In genomic region chrX:106711375-106711774, GRCh38 we compare ENCODE assay signal across 30 cellular contexts. TPM values are rescaled to one million over a fixed set of nuclear protein-coding genes. Genes with fewer than 3 reads are reported as not detected.
DNase-seq lines count a peak whose midpoint lies in the region; ATAC-seq, FAIRE-seq and TF ChIP-seq lines count a peak whose summit lies in the region.
"Had no signal": no experiment of that assay in that cellular context is flagged by ENCODE, and none has a peak within 500 bp of the region (broad histone marks: within the 10 kb centered on the region; RNA-seq: fewer than 3 reads in every experiment).

No MANE protein-coding gene starts in this region.

- WGBS in HepG2 (ENCODE audit: low lambda C conversion rate), result 94% methylated on average over 4 of the region's 4 CpGs
- 60% methylated on average over 4 of the region's 4 CpGs for WGBS in right lobe of liver (ENCODE audit: insufficient coverage, low coverage, low lambda C conversion rate, missing lambda C conversion rate)
- no CpG with 5 or more reads among the region's 4 CpGs for WGBS in IMR-90 (ENCODE audit: extremely low coverage in 2 of 2, insufficient read length in 1 of 2), 2 experiments
- WGBS in tibial nerve, 2 donors, result 58 to 64% methylated on average over 4 of the region's 4 CpGs

- no peak overlapping the region for H3K4me3 Mint-ChIP-seq in astrocyte (ENCODE audit: unreplicated experiment)
- H3K4me3 Mint-ChIP-seq: CD14-positive monocyte; CD4-positive, alpha-beta memory T cell; CD4-positive, CD25-positive, alpha-beta regulatory T cell; CD8-positive, alpha-beta memory T cell had no signal

- intact Hi-C loops in HepG2 (cut with micrococcal nuclease; ENCODE audit: unreplicated experiment), result no loop called here
- intact Hi-C loops in right lobe of liver (cut with DNase I), result no loop called here
- intact Hi-C loops in IMR-90 (cut with micrococcal nuclease), result no loop called here

- H3K4me1 ChIP-seq in HepG2 (ENCODE audit: insufficient read depth, low read length), result peaks cover 18% of the 10 kb centered on the region
- peaks cover 0 to 5% (median 0%) of the 10 kb centered on the region in 4 donors for H3K4me1 ChIP-seq in right lobe of liver
- H3K4me1 ChIP-seq in IMR-90 (ENCODE audit: control insufficient read depth, insufficient read depth, low read length), result peaks cover 1% of the 10 kb centered on the region; the same call in 1 of the 2 replicates
- H3K4me1 ChIP-seq in astrocyte (ENCODE audit: insufficient read depth, low read length), result peaks cover 10% of the 10 kb centered on the region
- H3K4me1 ChIP-seq in osteoblast (ENCODE audit: insufficient read depth, low read length), result peaks cover 19% of the 10 kb centered on the region
- H3K4me1 ChIP-seq in tibial nerve, result no peaks in the 10 kb centered on the region
- H3K4me1 ChIP-seq: BE2C had no signal

- no peak overlapping the region for H2AK9ac ChIP-seq in IMR-90 (replicated peaks; ENCODE audit: low read depth, low read length, poor library complexity)

- H3K23ac ChIP-seq in IMR-90 (ENCODE audit: low read depth, low read length), result no peak overlapping the region

- H3K4me2 ChIP-seq in HepG2 (ENCODE audit: low read depth, low read length) (no peak overlapping the region), IMR-90 (ENCODE audit: low read depth, low read length) (no peak overlapping the region), astrocyte (ENCODE audit: low read length) (no peak overlapping the region), osteoblast (ENCODE audit: insufficient read depth, low read length) (no peak overlapping the region)

- BruUV-seq in HepG2 (replicated peaks; lab: Mats Ljungman, UMichigan), result no TSS peak
- no TSS peak for BruUV-seq in IMR-90 (replicated peaks; lab: Mats Ljungman, UMichigan)

- H3K4me3 ChIP-seq in HepG2 (replicated peaks in 1 of 3; ENCODE audit: insufficient read depth in 1 of 3, low read depth in 2 of 3, low read length in 3 of 3) (no peak overlapping the region), right lobe of liver (no peak overlapping the region), IMR-90 (ENCODE audit: insufficient read depth, low read depth, low read length) (no peak overlapping the region), astrocyte (ENCODE audit: insufficient read depth, low read depth, low read length) (no peak overlapping the region), osteoblast (ENCODE audit: insufficient read depth, low read length) (no peak overlapping the region), tibial nerve (no peak overlapping the region)
- H3K4me3 ChIP-seq: BLaER1, GM12878 had no signal

- no peaks in the 10 kb centered on the region for H3K9me3 Mint-ChIP-seq in astrocyte (ENCODE audit: unreplicated experiment)
- H3K9me3 Mint-ChIP-seq: CD4-positive, alpha-beta memory T cell; CD4-positive, CD25-positive, alpha-beta regulatory T cell; CD8-positive, alpha-beta memory T cell had no signal

- no peak overlapping the region for H3K4ac ChIP-seq in IMR-90 (ENCODE audit: low read depth, low read length)

- no peaks in the 10 kb centered on the region for H3K79me2 ChIP-seq in HepG2 (ENCODE audit: insufficient read depth, low read length)
- H3K79me2 ChIP-seq in astrocyte (ENCODE audit: insufficient read depth, low read length), result no peaks in the 10 kb centered on the region
- no peaks in the 10 kb centered on the region for H3K79me2 ChIP-seq in osteoblast (ENCODE audit: insufficient read depth, low read length)

- H2AFZ ChIP-seq in HepG2 (ENCODE audit: low read length) (no peak overlapping the region), IMR-90 (replicated peaks; ENCODE audit: low read length, poor library complexity) (no peak overlapping the region), astrocyte (ENCODE audit: low read depth, low read length) (no peak overlapping the region), osteoblast (ENCODE audit: low read length) (no peak overlapping the region)

- H4K20me1 ChIP-seq in HepG2 (ENCODE audit: insufficient read depth, low read length) (no peaks in the 10 kb centered on the region), IMR-90 (ENCODE audit: insufficient read depth, low read length) (no peaks in the 10 kb centered on the region), astrocyte (ENCODE audit: insufficient read depth, low read length) (no peaks in the 10 kb centered on the region), osteoblast (ENCODE audit: insufficient read depth, low read length) (no peaks in the 10 kb centered on the region)
- H4K20me1 ChIP-seq: BLaER1 had no signal

- H3K9me3 ChIP-seq in HepG2 (ENCODE audit: low read length) (no peaks in the 10 kb centered on the region), right lobe of liver (no peaks in the 10 kb centered on the region), IMR-90 (ENCODE audit: control insufficient read depth, insufficient read depth, low read length) (no peaks in the 10 kb centered on the region), astrocyte (ENCODE audit: insufficient read depth, low read depth, low read length) (no peaks in the 10 kb centered on the region), osteoblast (ENCODE audit: low read depth, low read length) (no peaks in the 10 kb centered on the region), tibial nerve (no peaks in the 10 kb centered on the region)
- H3K9me3 ChIP-seq: BE2C, BLaER1 had no signal

- no peak overlapping the region for H2BK120ac ChIP-seq in IMR-90 (ENCODE audit: low read depth, low read length)

- no peak overlapping the region for H3K9ac ChIP-seq in HepG2 (ENCODE audit: insufficient read depth, low read depth, low read length)
- H3K9ac ChIP-seq in IMR-90 (ENCODE audit: low read depth, low read length), result no peak overlapping the region
- no peak overlapping the region for H3K9ac ChIP-seq in astrocyte (ENCODE audit: low read length)
- H3K9ac ChIP-seq: BLaER1 had no signal

- H3K27ac Mint-ChIP-seq in astrocyte (ENCODE audit: unreplicated experiment), result no peak overlapping the region
- H3K27ac Mint-ChIP-seq: CD14-positive monocyte; CD4-positive, alpha-beta memory T cell; CD4-positive, CD25-positive, alpha-beta regulatory T cell; CD8-positive, alpha-beta memory T cell had no signal

- H3K18ac ChIP-seq in IMR-90 (ENCODE audit: low read depth, low read length), result no peak overlapping the region

- ATAC-seq in HepG2 (no peak), right lobe of liver (no peak), IMR-90 (ENCODE audit: low read depth) (no peak), GM21737 (IDR thresholded peaks at IDR 0.05; ENCODE audit: unreplicated experiment) (no peak)
- ATAC-seq: GM12878 had no signal

- no peak overlapping the region for H3K56ac ChIP-seq in IMR-90 (ENCODE audit: extremely low read depth, insufficient read depth, low read length)

- TF ChIP-seq EP300 in HepG2 (IDR thresholded peaks at IDR 0.05; ENCODE audit: low read depth in 2 of 2, low read length in 2 of 2), result no peak
- TF ChIP-seq EP300 in HepG2 (CRISPR knock-in tag; IDR thresholded peaks at IDR 0.05; ENCODE audit: borderline replicate concordance), result no peak
- TF ChIP-seq EP300 in tibial nerve (IDR thresholded peaks at IDR 0.05), result no peak

- H3K4me1 Mint-ChIP-seq in astrocyte (ENCODE audit: low read depth, unreplicated experiment), result peaks cover 14% of the 10 kb centered on the region
- H3K4me1 Mint-ChIP-seq: CD14-positive monocyte; CD4-positive, alpha-beta memory T cell; CD4-positive, CD25-positive, alpha-beta regulatory T cell; CD8-positive, alpha-beta memory T cell had no signal

- H4K91ac ChIP-seq in IMR-90 (ENCODE audit: insufficient read depth, low read depth, low read length), result no peak overlapping the region

- H3K79me1 ChIP-seq in IMR-90 (ENCODE audit: low read depth in 1 of 2, low read length in 2 of 2), result no peaks in the 10 kb centered on the region

- H4K8ac ChIP-seq in IMR-90 (ENCODE audit: low read depth in 2 of 2, low read length in 2 of 2), result no peak overlapping the region

- CTCF ChIA-PET in HepG2 (lab: Yijun Ruan, JAX; ENCODE audit: low intra/inter-chr PET ratio, low total read pairs) (no interaction called here), IMR-90 (lab: Yijun Ruan, JAX) (no interaction called here)

- no peak overlapping the region for H3K27ac ChIP-seq in HepG2 (ENCODE audit: extremely low read length, insufficient read depth, low read length)
- H3K27ac ChIP-seq in right lobe of liver, result no peak overlapping the region
- H3K27ac ChIP-seq in IMR-90 (ENCODE audit: insufficient read depth, low read length), result no peak overlapping the region
- no peak overlapping the region for H3K27ac ChIP-seq in astrocyte (ENCODE audit: low read depth, low read length)
- peak overlapping the region; percentile 28 for H3K27ac ChIP-seq in osteoblast (ENCODE audit: low read depth, low read length)
- H3K27ac ChIP-seq in tibial nerve, result no peak overlapping the region
- H3K27ac ChIP-seq: 22Rv1, BLaER1 had no signal

- TF ChIP-seq CTCF in HepG2 (CRISPR knock-in tag; IDR thresholded peaks at IDR 0.05), result no peak
- no peak for TF ChIP-seq CTCF in right lobe of liver (IDR thresholded peaks at IDR 0.05)
- no peak for TF ChIP-seq CTCF in IMR-90 (conservative IDR thresholded peaks at IDR 0.05; ENCODE audit: low read depth, low read length)
- no peak for TF ChIP-seq CTCF in astrocyte (IDR thresholded peaks at IDR 0.05; ENCODE audit: insufficient read depth, low read depth, low read length)
- no peak for TF ChIP-seq CTCF in osteoblast (IDR thresholded peaks at IDR 0.05; ENCODE audit: extremely low read depth, low read depth, low read length)
- no peak for TF ChIP-seq CTCF in tibial nerve (IDR thresholded peaks at IDR 0.05)

- H3K14ac ChIP-seq in IMR-90 (replicated peaks; ENCODE audit: low read depth, low read length), result no peak overlapping the region

- H3K36me3 ChIP-seq in HepG2 (replicated peaks in 1 of 2; ENCODE audit: control insufficient read depth in 1 of 2, insufficient read depth in 2 of 2, low read length in 2 of 2) (no peaks in the 10 kb centered on the region), right lobe of liver (no peaks in the 10 kb centered on the region), IMR-90 (ENCODE audit: control insufficient read depth, insufficient read depth, low read length) (no peaks in the 10 kb centered on the region), astrocyte (ENCODE audit: insufficient read depth, low read length) (no peaks in the 10 kb centered on the region), osteoblast (ENCODE audit: insufficient read depth, low read length) (no peaks in the 10 kb centered on the region), tibial nerve (no peaks in the 10 kb centered on the region)
- H3K36me3 ChIP-seq: BE2C, BLaER1 had no signal

- no peak overlapping the region for H2AK5ac ChIP-seq in IMR-90 (ENCODE audit: low read depth, low read length)

- H2BK5ac ChIP-seq in IMR-90 (ENCODE audit: low read depth, low read length, poor library complexity, severe bottlenecking), result no peak overlapping the region

- dilution Hi-C loops in IMR-90 (cut with HindIII; ENCODE audit: low sequenced_read_pairs, unreplicated experiment), result no loop called here

- no peaks in the 10 kb centered on the region for H3K27me3 Mint-ChIP-seq in astrocyte (ENCODE audit: low read depth, unreplicated experiment)
- H3K27me3 Mint-ChIP-seq: CD4-positive, CD25-positive, alpha-beta regulatory T cell had no signal

- H3K27me3 ChIP-seq in HepG2 (ENCODE audit: control insufficient read depth in 1 of 2, insufficient read depth in 2 of 2, low read length in 2 of 2) (no peaks in the 10 kb centered on the region), right lobe of liver (no peaks in the 10 kb centered on the region), IMR-90 (ENCODE audit: control insufficient read depth, insufficient read depth, low read length) (no peaks in the 10 kb centered on the region; the same call in 1 of the 2 replicates), astrocyte (ENCODE audit: insufficient read depth, low read length) (no peaks in the 10 kb centered on the region), osteoblast (ENCODE audit: insufficient read depth, low read length) (peaks cover 3% of the 10 kb centered on the region), tibial nerve (peaks cover 0 to 34% of the 10 kb centered on the region in 2 donors)
- H3K27me3 ChIP-seq: BE2C had no signal

- no peaks in the 10 kb centered on the region for H3K36me3 Mint-ChIP-seq in astrocyte (ENCODE audit: low read depth, unreplicated experiment)
- H3K36me3 Mint-ChIP-seq: CD14-positive monocyte; CD4-positive, alpha-beta memory T cell; CD4-positive, CD25-positive, alpha-beta regulatory T cell; CD8-positive, alpha-beta memory T cell had no signal

- no peak for TF ChIP-seq POLR2A in HepG2 (IDR thresholded peaks at IDR 0.05; ENCODE audit: insufficient read depth in 1 of 2, low read depth in 2 of 2, low read length in 2 of 2)
- TF ChIP-seq POLR2A in right lobe of liver (IDR thresholded peaks at IDR 0.05), result no peak
- no peak for TF ChIP-seq POLR2A in IMR-90 (IDR thresholded peaks at IDR 0.05; ENCODE audit: low read depth, low read length)
- TF ChIP-seq POLR2A in tibial nerve (IDR thresholded peaks at IDR 0.05), result no peak
- TF ChIP-seq POLR2A in GM12892 (IDR thresholded peaks at IDR 0.05; ENCODE audit: low read depth, low read length), result no peak

- in situ Hi-C loops in HepG2 (cut with HindIII; ENCODE audit: extremely low pct_ligation_motif_present, low pct_unique_long_range_greater_than_20kb) (no loop called here), IMR-90 (cut with MboI; ENCODE audit: low sequenced_read_pairs) (no loop called here)

- H2BK20ac ChIP-seq in IMR-90 (ENCODE audit: low read depth, low read length), result no peak overlapping the region

- no peak for FAIRE-seq in HepG2 (lab: Jason Lieb, UNC)
- FAIRE-seq in astrocyte (lab: Jason Lieb, UNC), result peak; percentile 54
- no peak for FAIRE-seq in GM12892 (lab: Jason Lieb, UNC)
- FAIRE-seq: GM12878, GM19239 had no signal

- H2BK15ac ChIP-seq in IMR-90 (ENCODE audit: low read depth, low read length), result no peak overlapping the region

- POLR2A ChIA-PET in HepG2 (lab: Yijun Ruan, JAX), result no interaction called here
- POLR2A ChIA-PET in IMR-90 (lab: Charles Lee; ENCODE audit: unreplicated experiment), result no interaction called here

- no peaks in the 10 kb centered on the region for H3K9me1 ChIP-seq in IMR-90 (ENCODE audit: insufficient read depth, low read length)

- DNase-seq in HepG2 (ENCODE audit: low spot score) (no peak), right lobe of liver (no peak), IMR-90 (no peak), astrocyte (ENCODE audit: low read depth) (no peak), osteoblast (ENCODE audit: insufficient read length, low spot score, missing footprints) (no peak), tibial nerve (ENCODE audit: low spot score in 2 of 2) (no peak), GM12892 (ENCODE audit: insufficient read length) (no peak)
- DNase-seq: ACHN; BE2C; C1 segment of cervical spinal cord; CD4-positive, alpha-beta memory T cell; CD4-positive, CD25-positive, alpha-beta regulatory T cell; CD8-positive, alpha-beta memory T cell; COR-L47; DMS 273 treated with DMSO at 0.1 percent for 48 hours; DMS153; DMS53; DMS79; DND-41; EL; GDM1 had no signal

- H4K5ac ChIP-seq in IMR-90 (ENCODE audit: low read depth, low read length), result no peak overlapping the region

- TF ChIP-seq RAD21 in HepG2 (CRISPR knock-in tag; IDR thresholded peaks at IDR 0.05), result no peak
- no peak for TF ChIP-seq RAD21 in IMR-90 (IDR thresholded peaks at IDR 0.05; ENCODE audit: low read length)

RNA-seq across cellular contexts. Expression of gene RNF128, which starts 15.1 kb away (rescaled TPM):
- 9.7 and 18.5 TPM in 2 replicates for total RNA-seq in HepG2 (2016; rRNA removed; fragmentation: Illumina TruSeq; extraction: Trizol)
- total RNA-seq in HepG2 (2016; cell fraction: cytosol; rRNA removed; fragmentation: Illumina TruSeq; extraction: Trizol; ENCODE audit: low read depth), result 1.6 and 1.8 TPM in 2 replicates
- total RNA-seq in HepG2 (2016; cell fraction: insoluble cytoplasmic fraction; rRNA removed; fragmentation: Illumina TruSeq; extraction: Trizol), result 10.1 and 19.1 TPM in 2 replicates
- 3.8 and 4.0 TPM in 2 replicates for total RNA-seq in HepG2 (2016; cell fraction: membrane; rRNA removed; fragmentation: Illumina TruSeq; extraction: Trizol)
- total RNA-seq in HepG2 (2016; cell fraction: nucleus; rRNA removed; fragmentation: Illumina TruSeq; extraction: Trizol), result 23.5 and 24.5 TPM in 2 replicates
- 42.8 and 43.5 TPM in 2 replicates for polyA plus RNA-seq in HepG2 (2011; rRNA removed)
- polyA plus RNA-seq in HepG2 (2011; cell fraction: cytosol; rRNA removed), result 32.3 and 42.2 TPM in 2 replicates
- polyA plus RNA-seq in HepG2 (2011; cell fraction: nucleus; rRNA removed), result 22.0 and 25.0 TPM in 2 replicates
- 52.9 and 69.8 TPM in 2 replicates for polyA plus RNA-seq in HepG2 (2012)
- polyA plus RNA-seq in HepG2 (2016; cell fraction: cytosol; fragmentation: Illumina TruSeq; extraction: Trizol; ENCODE audit: low read depth), result 0.83 and 0.86 TPM in 2 replicates
- polyA plus RNA-seq in HepG2 (2016; cell fraction: insoluble cytoplasmic fraction; fragmentation: Illumina TruSeq; extraction: Trizol; ENCODE audit: low read depth), result 11.3 and 11.6 TPM in 2 replicates
- polyA plus RNA-seq in HepG2 (2016; cell fraction: membrane; fragmentation: Illumina TruSeq; extraction: Trizol; ENCODE audit: low read depth), result 2.1 and 2.3 TPM in 2 replicates
- 34.1 and 36.2 TPM in 2 replicates for polyA plus RNA-seq in HepG2 (2016; cell fraction: nucleus; fragmentation: Illumina TruSeq; extraction: Trizol; ENCODE audit: insufficient read depth, low read depth)
- 73.8 TPM in 1 of 2 replicates, not detected in the other for polyA minus RNA-seq in HepG2 (2011; rRNA and poly(A)+ RNA removed; ENCODE audit: low replicate concordance)
- polyA minus RNA-seq in HepG2 (2011; cell fraction: cytosol; rRNA and poly(A)+ RNA removed), result 74.3 and 77.9 TPM in 2 replicates
- polyA minus RNA-seq in HepG2 (2011; cell fraction: nucleus; rRNA and poly(A)+ RNA removed), result 60.5 and 65.3 TPM in 2 replicates
- total RNA-seq in right lobe of liver, result 10 to 100 TPM; 39.4 to 48.7 (median 45.4) TPM
- 4.8 and 6.4 TPM in 2 replicates for total RNA-seq in IMR-90 (2012; rRNA removed)
- polyA plus RNA-seq in IMR-90 (2012; rRNA removed), result 2.8 and 3.0 TPM in 2 replicates
- polyA plus RNA-seq in IMR-90 (2012; cell fraction: cytosol; rRNA removed), result 0.90 and 1.2 TPM in 2 replicates
- 0.61 and 0.83 TPM in 2 replicates for polyA plus RNA-seq in IMR-90 (2012; cell fraction: nucleus; rRNA removed; ENCODE audit: low replicate concordance)
- total RNA-seq in astrocyte, result 14.9 and 17.5 TPM in 2 replicates
- 0.59 and 0.72 TPM in 2 replicates for total RNA-seq in osteoblast
- total RNA-seq in tibial nerve, result 1 to 10 TPM in 2 of 4 donors, under 1 TPM in 2; 0.20 to 5.0 (median 1.1) TPM
- not detected for polyA plus RNA-seq in GM12892 (2012; ENCODE audit: missing spikeins)
- total RNA-seq: A172; A673; CD4-positive, CD25-positive, alpha-beta regulatory T cell; CD8-positive, alpha-beta memory T cell; G401 had no signal
- polyA plus RNA-seq: CD14-positive monocyte; CD4-positive, CD25-positive, alpha-beta regulatory T cell; CD8-positive, alpha-beta memory T cell; GM12878 had no signal
